Comparison of ENCODE assay signal across 21 cellular contexts in the genomic region with DNA sequence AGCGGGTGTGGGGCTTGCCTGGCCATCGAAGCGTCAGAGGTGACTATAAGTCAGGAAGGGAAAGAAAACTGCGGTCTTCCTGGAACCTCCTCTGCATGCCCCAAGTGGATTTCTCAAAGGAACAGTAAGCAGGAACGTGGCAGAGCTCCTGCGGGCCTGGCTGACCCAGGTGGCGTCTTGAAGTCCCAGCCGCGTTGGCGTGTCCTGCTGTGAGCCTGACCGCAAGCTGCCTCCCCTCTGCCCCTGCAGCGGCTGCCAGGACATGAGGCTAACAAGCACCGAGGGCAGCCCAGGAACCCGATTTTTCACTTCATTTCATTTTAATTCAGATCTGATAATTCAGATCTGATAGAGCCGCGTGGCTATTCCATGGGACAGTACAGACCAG. TPM values are rescaled to one million over a fixed set of nuclear protein-coding genes. Genes with fewer than 3 reads are reported as not detected.
DNase-seq lines count a peak whose midpoint lies in the region; FAIRE-seq and TF ChIP-seq lines count a peak whose summit lies in the region.
"Had no signal": no experiment of that assay in that cellular context is flagged by ENCODE, and none has a peak within 500 bp of the region (broad histone marks: within the 10 kb centered on the region; RNA-seq: fewer than 3 reads in every experiment).

No MANE protein-coding gene starts in this region.

- CTCF ChIA-PET in HEK293 (lab: Yijun Ruan, JAX), result no interaction called here
- CTCF ChIA-PET in H1 (lab: Charles Lee; ENCODE audit: partially characterized antibody), result interaction anchor here (1.0 kb wide), 1 partner anchor 63 kb away, joined by 3 read pairs; no protein-coding TSS in a partner anchor

- no peak overlapping the region for H3K56ac ChIP-seq in H1 (replicated peaks; ENCODE audit: insufficient read length, low read depth, low read length)

- peaks cover 96% of the 10 kb centered on the region for H4K20me1 ChIP-seq in BLaER1
- peaks cover 2 to 7% of the 10 kb centered on the region in 2 experiments for H4K20me1 ChIP-seq in H1 (replicated peaks in 1 of 2; ENCODE audit: control insufficient read depth in 1 of 2, insufficient read depth in 2 of 2, low read length in 2 of 2)

- H3K9me3 ChIP-seq in BLaER1 (no peaks in the 10 kb centered on the region), HEK293 (ENCODE audit: control insufficient read depth, insufficient read depth, low read depth, low read length) (no peaks in the 10 kb centered on the region), H1 (ENCODE audit: insufficient read depth in 2 of 2, low read depth in 1 of 2, low read length in 1 of 2) (no peaks in the 10 kb centered on the region)
- H3K9me3 ChIP-seq: A549, HAP-1 had no signal

- no peak overlapping the region for H2BK120ac ChIP-seq in H1 (replicated peaks; ENCODE audit: low read depth, low read length)

- no peaks in the 10 kb centered on the region for H3K4me1 Mint-ChIP-seq in activated T-helper 2 cell treated with anti-CD3 and anti-CD28 coated beads, Interferon-gamma antibody, Interleukin-2, Interleukin-4, amounts not matched to agents 10 μg/mL and 5 μg/mL and 100 μg/mL, durations not matched to agents 14 hours and 24 hours and 36 hours (ENCODE audit: low read depth)
- H3K4me1 Mint-ChIP-seq: CD8-positive, alpha-beta memory T cell had no signal

- no peak overlapping the region for H3K18ac ChIP-seq in H1 (ENCODE audit: extremely low read depth, low read length)

- H3K79me2 ChIP-seq in H1 (ENCODE audit: control insufficient read depth in 1 of 2, insufficient read depth in 2 of 2, low read length in 2 of 2), result no peaks in the 10 kb centered on the region

- no peak overlapping the region for H2BK12ac ChIP-seq in H1 (ENCODE audit: low read depth, low read length)

- no peak overlapping the region for H3K14ac ChIP-seq in H1 (ENCODE audit: insufficient read length)

- FAIRE-seq in H1 (lab: Jason Lieb, UNC), result no peak
- FAIRE-seq in H54 (lab: Jason Lieb, UNC), result no peak
- FAIRE-seq: A549, D721Med, GM12878 had no signal

- no peak overlapping the region for H3K27ac Mint-ChIP-seq in activated T-helper 2 cell treated with anti-CD3 and anti-CD28 coated beads, Interferon-gamma antibody, Interleukin-2, Interleukin-4, amounts not matched to agents 10 μg/mL and 5 μg/mL and 100 μg/mL, durations not matched to agents 14 hours and 24 hours and 36 hours
- H3K27ac Mint-ChIP-seq: CD4-positive, alpha-beta T cell had no signal

- H2BK15ac ChIP-seq in H1 (ENCODE audit: low read length), result no peak overlapping the region

- no peak overlapping the region for H3K9ac ChIP-seq in BLaER1
- no peak overlapping the region for H3K9ac ChIP-seq in H1 (replicated peaks in 1 of 4; ENCODE audit: extremely low read depth in 1 of 4, low read depth in 3 of 4, low read length in 3 of 4)

- H3K23ac ChIP-seq in H1 (ENCODE audit: insufficient read length), result no peak overlapping the region

- H3K79me1 ChIP-seq in H1 (ENCODE audit: low read depth, low read length), result no peaks in the 10 kb centered on the region

- H3K36me3 ChIP-seq in BLaER1, result peaks cover 23% of the 10 kb centered on the region; the same call in 1 of the 2 replicates
- H3K36me3 ChIP-seq in HEK293 (ENCODE audit: control insufficient read depth in 2 of 2, insufficient read depth in 1 of 2, low read length in 2 of 2), result no peaks in the 10 kb centered on the region
- H3K36me3 ChIP-seq in H1 (ENCODE audit: control insufficient read depth in 2 of 4, insufficient read depth in 4 of 4, low read length in 3 of 4), result no peaks in the 10 kb centered on the region
- H3K36me3 ChIP-seq: HAP-1 had no signal

- TF ChIP-seq EP300 in H1 (IDR thresholded peaks at IDR 0.05; ENCODE audit: borderline replicate concordance in 1 of 2, low read depth in 2 of 2, low read length in 2 of 2), result no peak

- H2AFZ ChIP-seq in H1 (ENCODE audit: low read length), result no peak overlapping the region

- no peak overlapping the region for H2BK20ac ChIP-seq in H1 (ENCODE audit: low read length)

- H4K8ac ChIP-seq in H1 (ENCODE audit: extremely low read depth, insufficient read depth, low read length), result no peak overlapping the region

- intact Hi-C loops in activated T-helper 2 cell treated with anti-CD3 and anti-CD28 coated beads, Interferon-gamma antibody, Interleukin-2, Interleukin-4, amounts not matched to agents 10 μg/mL and 5 μg/mL and 100 μg/mL, durations not matched to agents 14 hours and 24 hours and 36 hours (cut with micrococcal nuclease), result no loop called here

- TF ChIP-seq POLR2A in H1 (IDR thresholded peaks at IDR 0.05; ENCODE audit: control extremely low read depth in 1 of 2, low read depth in 2 of 2, low read length in 2 of 2) (no peak), H54 (IDR thresholded peaks at IDR 0.05; ENCODE audit: low read depth, low read length) (no peak)

- H3K4me3 ChIP-seq in BLaER1 (no peak overlapping the region), HEK293 (ENCODE audit: low read depth, low read length) (no peak overlapping the region), H1 (ENCODE audit: extremely low read depth in 1 of 4, insufficient read depth in 2 of 4, low read depth in 3 of 4, low read length in 4 of 4) (no peak overlapping the region)
- H3K4me3 ChIP-seq: A549, GM12878, HAP-1 had no signal

- no peaks in the 10 kb centered on the region for H3K27me3 Mint-ChIP-seq in activated T-helper 2 cell treated with anti-CD3 and anti-CD28 coated beads, Interferon-gamma antibody, Interleukin-2, Interleukin-4, amounts not matched to agents 10 μg/mL and 5 μg/mL and 100 μg/mL, durations not matched to agents 14 hours and 24 hours and 36 hours (ENCODE audit: low read depth)
- H3K27me3 Mint-ChIP-seq: CD4-positive, alpha-beta T cell; CD8-positive, alpha-beta memory T cell had no signal

- H3K4me3 Mint-ChIP-seq in activated T-helper 2 cell treated with anti-CD3 and anti-CD28 coated beads, Interferon-gamma antibody, Interleukin-2, Interleukin-4, amounts not matched to agents 10 μg/mL and 5 μg/mL and 100 μg/mL, durations not matched to agents 14 hours and 24 hours and 36 hours (ENCODE audit: low read depth), result no peak overlapping the region
- H3K4me3 Mint-ChIP-seq: CD14-positive monocyte; CD4-positive, alpha-beta T cell; CD8-positive, alpha-beta memory T cell had no signal

- DNase-seq in H1 (ENCODE audit: low read depth in 1 of 2, low spot score in 2 of 2) (no peak), NCI-H748 (lab: John Stamatoyannopoulos, UW; ENCODE audit: unreplicated experiment) (no peak), H54 (ENCODE audit: insufficient read length, low spot score) (no peak)
- no peak for DNase-seq in activated T-helper 2 cell treated with anti-CD3 and anti-CD28 coated beads, Interferon-gamma antibody, Interleukin-2, Interleukin-4, amounts not matched to agents 10 μg/mL and 5 μg/mL and 100 μg/mL, durations not matched to agents 14 hours and 24 hours and 36 hours (ENCODE audit: low spot score)
- DNase-seq: 8988T; ACHN; AML-193; CD4-positive, alpha-beta T cell; CD8-positive, alpha-beta memory T cell; DMS 273 treated with DMSO at 0.1 percent for 48 hours; EL; GDM1 had no signal

- no peak overlapping the region for H4K5ac ChIP-seq in H1 (ENCODE audit: insufficient read length, low read depth, low read length)

- no peaks in the 10 kb centered on the region for H3K9me3 Mint-ChIP-seq in activated T-helper 2 cell treated with anti-CD3 and anti-CD28 coated beads, Interferon-gamma antibody, Interleukin-2, Interleukin-4, amounts not matched to agents 10 μg/mL and 5 μg/mL and 100 μg/mL, durations not matched to agents 14 hours and 24 hours and 36 hours
- H3K9me3 Mint-ChIP-seq: CD14-positive monocyte; CD4-positive, alpha-beta T cell had no signal

- POLR2A ChIA-PET in HEK293 (lab: Yijun Ruan, JAX) (no interaction called here), H1 (lab: Charles Lee; ENCODE audit: partially characterized antibody) (no interaction called here)

- H2AK5ac ChIP-seq in H1 (ENCODE audit: low read depth, low read length), result no peak overlapping the region

- H3K23me2 ChIP-seq in H1 (ENCODE audit: low read depth, low read length), result no peaks in the 10 kb centered on the region

- TF ChIP-seq RAD21 in H1 (IDR thresholded peaks at IDR 0.05 in 1 of 2, conservative IDR thresholded peaks at IDR 0.05 in 1 of 2; ENCODE audit: low read depth in 2 of 2, low read length in 2 of 2), result no peak

- 85% methylated on average over 15 of the region's 16 CpGs; no CpG with 5 or more reads in 1 of the 2 experiments for WGBS in H1 (ENCODE audit: extremely low coverage in 1 of 2, insufficient coverage in 1 of 2, insufficient read length in 1 of 2, insufficient replicate concordance in 2 of 2, low coverage in 1 of 2, low lambda C conversion rate in 2 of 2, missing lambda C conversion rate in 1 of 2), 2 experiments

- 0 out of 2 replicates have a peak overlapping the region, but pooled peaks have one; percentile 52 for H2BK5ac ChIP-seq in H1 (ENCODE audit: low read depth, low read length)

- H3K4me1 ChIP-seq in BLaER1, result peaks cover 83% of the 10 kb centered on the region
- no peaks in the 10 kb centered on the region for H3K4me1 ChIP-seq in HEK293 (ENCODE audit: control insufficient read depth, insufficient read depth, low read length)
- H3K4me1 ChIP-seq in H1 (replicated peaks in 1 of 4; ENCODE audit: control insufficient read depth in 3 of 4, insufficient read depth in 4 of 4, low read length in 3 of 4), result no peaks in the 10 kb centered on the region
- H3K4me1 ChIP-seq: A549, HAP-1 had no signal

- H3K4me2 ChIP-seq in BLaER1 (peak overlapping the region; percentile 91), H1 (ENCODE audit: insufficient read depth in 1 of 2, low read depth in 2 of 2, low read length in 2 of 2) (no peak overlapping the region)
- H3K4me2 ChIP-seq: A549 had no signal

- no peaks in the 10 kb centered on the region for H3K27me3 ChIP-seq in BLaER1
- no peaks in the 10 kb centered on the region for H3K27me3 ChIP-seq in H1 (replicated peaks in 1 of 4; ENCODE audit: control insufficient read depth in 3 of 4, extremely low read depth in 1 of 4, insufficient read depth in 3 of 4, low read length in 3 of 4)

- H4K91ac ChIP-seq in H1 (replicated peaks; ENCODE audit: insufficient read length, low read length), result no peak overlapping the region

- no peak overlapping the region for H3K27ac ChIP-seq in BLaER1
- H3K27ac ChIP-seq in HEK293 (ENCODE audit: extremely low read depth, low read depth, low read length), result no peak overlapping the region
- no peak overlapping the region for H3K27ac ChIP-seq in H1 (ENCODE audit: low read depth, low read length)
- H3K27ac ChIP-seq: A549 had no signal

- no peak overlapping the region for H3K4ac ChIP-seq in H1 (replicated peaks; ENCODE audit: insufficient read length, low read depth, low read length)

- H3K36me3 Mint-ChIP-seq in activated T-helper 2 cell treated with anti-CD3 and anti-CD28 coated beads, Interferon-gamma antibody, Interleukin-2, Interleukin-4, amounts not matched to agents 10 μg/mL and 5 μg/mL and 100 μg/mL, durations not matched to agents 14 hours and 24 hours and 36 hours (ENCODE audit: low read depth), result no peaks in the 10 kb centered on the region

- no peak for TF ChIP-seq CTCF in HEK293 (tag by site-specific recombination; IDR thresholded peaks at IDR 0.05)
- no peak for TF ChIP-seq CTCF in H1 (IDR thresholded peaks at IDR 0.05; ENCODE audit: control extremely low read depth in 1 of 3, insufficient read depth in 1 of 3, low read depth in 1 of 3, low read length in 3 of 3)

RNA-seq across cellular contexts. Expression of gene NKX6-2, which starts 55.4 kb away (rescaled TPM):
- total RNA-seq in H1 (2021; fragmentation: NEBNext Ultra II Directional; extraction: Animal tissue kit (Norgen Biotek cat#: 25700)), result not detected in 2 replicates
- 0.06 and 0.14 TPM in 2 replicates for polyA plus RNA-seq in H1 (2011; rRNA removed)
- 0.09 TPM for polyA plus RNA-seq in H1 (2011; cell fraction: cytosol; rRNA removed)
- polyA plus RNA-seq in H1 (2011; cell fraction: nucleus; rRNA removed), result 0.11 TPM
- 2.4 to 6.7 TPM (median 4.4 TPM) in 4 replicates for polyA plus RNA-seq in H1 (2012, experiment 1 of 2)
- polyA plus RNA-seq in H1 (2012, experiment 2 of 2), result 0.08 TPM
- polyA plus RNA-seq in H1 (2013, experiment 1 of 2), result not detected
- not detected for polyA plus RNA-seq in H1 (2013, experiment 2 of 2)
- polyA minus RNA-seq in H1 (2011; rRNA and poly(A)+ RNA removed), result not detected in 2 replicates
- polyA minus RNA-seq in H1 (2011; cell fraction: cytosol; rRNA and poly(A)+ RNA removed), result not detected
- polyA minus RNA-seq in H1 (2011; cell fraction: nucleus; rRNA and poly(A)+ RNA removed), result not detected
- total RNA-seq in activated T-helper 2 cell treated with anti-CD3 and anti-CD28 coated beads, Interferon-gamma antibody, Interleukin-2, Interleukin-4, amounts not matched to agents 10 μg/mL and 5 μg/mL and 100 μg/mL, durations not matched to agents 14 hours and 24 hours and 36 hours, result not detected in 2 replicates
- total RNA-seq: CD4-positive, alpha-beta T cell; CD8-positive, alpha-beta memory T cell; GM12878; H4 had no signal
- polyA plus RNA-seq: A549; BJ; CD14-positive monocyte; CD8-positive, alpha-beta memory T cell had no signal
